In genomic region chr3:125032683-125033082, GRCh38 we compare ENCODE assay signal across 16 cellular contexts. TPM values are rescaled to one million over a fixed set of nuclear protein-coding genes. Genes with fewer than 3 reads are reported as not detected.
DNase-seq lines count a peak whose midpoint lies in the region; ATAC-seq and TF ChIP-seq lines count a peak whose summit lies in the region.
"Had no signal": no experiment of that assay in that cellular context is flagged by ENCODE, and none has a peak within 500 bp of the region (broad histone marks: within the 10 kb centered on the region; RNA-seq: fewer than 3 reads in every experiment).

No MANE protein-coding gene starts in this region.

- no peaks in the 10 kb centered on the region for H4K20me1 ChIP-seq in neural progenitor cell (ENCODE audit: low read depth)

- TF ChIP-seq CTCF in right atrium auricular region (IDR thresholded peaks at IDR 0.05) (no peak), heart right ventricle (IDR thresholded peaks at IDR 0.05) (no peak), neural progenitor cell (IDR thresholded peaks at IDR 0.05) (no peak)

- WGBS in heart right ventricle, 2 donors, result 66 to 68% methylated on average over 3 of the region's 3 CpGs

- H3K9me3 Mint-ChIP-seq in neural progenitor cell, result peaks cover 24% of the 10 kb centered on the region

- H3K9ac ChIP-seq in neural progenitor cell, result no peak overlapping the region

- peak; percentile 11 for ATAC-seq in Right ventricle myocardium superior (ENCODE audit: poor library complexity)
- ATAC-seq in heart right ventricle, result peak; percentile 22 to 63 (median 40)
- no peak for ATAC-seq in HG02852 (IDR thresholded peaks at IDR 0.05; ENCODE audit: unreplicated experiment)

- peaks cover 0 to 44% of the 10 kb centered on the region in 2 donors for H3K4me1 ChIP-seq in right atrium auricular region
- H3K4me1 ChIP-seq in heart right ventricle, result peaks cover 4 to 81% (median 49%) of the 10 kb centered on the region in 9 donors
- peaks cover 15% of the 10 kb centered on the region for H3K4me1 ChIP-seq in neural progenitor cell
- H3K4me1 ChIP-seq: Peyer's patch had no signal

- DNase-seq in Right ventricle myocardium superior, result no peak
- no peak for DNase-seq in right atrium auricular region (ENCODE audit: low spot score)
- no peak for DNase-seq in heart right ventricle
- no peak for DNase-seq in neural progenitor cell (ENCODE audit: low spot score)
- DNase-seq in NCI-H1436 (lab: John Stamatoyannopoulos, UW), result no peak
- DNase-seq in central memory CD4-positive, alpha-beta T cell, result no peak
- DNase-seq in SW 1271 (lab: John Stamatoyannopoulos, UW), result no peak
- DNase-seq: activated CD4-positive, alpha-beta T cell treated with anti-CD3 and anti-CD28 coated beads, Interleukin-2, amount 50 U/mL, for 4 hours; CD4-positive, CD25-positive, alpha-beta regulatory T cell; DMS79 treated with DMSO at 0.1 percent for 48 hours; NCI-H748 treated with DMSO at 0.1 percent for 48 hours; occipital lobe; Peyer's patch; transverse colon had no signal

- H3F3A ChIP-seq in neural progenitor cell (ENCODE audit: low read depth), result peaks cover 16% of the 10 kb centered on the region

- H3K27me3 Mint-ChIP-seq in neural progenitor cell (ENCODE audit: insufficient read depth, low read depth), result peaks cover 7% of the 10 kb centered on the region
- H3K27me3 Mint-ChIP-seq: CD4-positive, CD25-positive, alpha-beta regulatory T cell had no signal

- no peak overlapping the region for H3K4me2 ChIP-seq in neural progenitor cell

- H3K36me3 ChIP-seq in right atrium auricular region (peaks cover 17% of the 10 kb centered on the region), heart right ventricle (peaks cover 0 to 29% (median 9%) of the 10 kb centered on the region in 9 donors), neural progenitor cell (peaks cover 7% of the 10 kb centered on the region)
- H3K36me3 ChIP-seq: transverse colon had no signal

- peaks cover 8% of the 10 kb centered on the region for H3K79me2 ChIP-seq in neural progenitor cell (ENCODE audit: low read depth)

- H2AFZ ChIP-seq in neural progenitor cell (replicated peaks), result no peak overlapping the region

- H3K27ac Mint-ChIP-seq in neural progenitor cell, result peak overlapping the region; percentile 76
- H3K27ac Mint-ChIP-seq: activated T-helper 1 cell treated with anti-CD3 and anti-CD28 coated beads, Interleukin-12 subunit alpha, Interleukin-12 subunit beta, Interleukin-2, Interleukin-4 antibody, amounts not matched to agents 30 ng/mL and 10 ng/mL and 1 ng/mL, durations not matched to agents 14 hours and 24 hours and 36 hours had no signal

- H3K9me3 ChIP-seq in right atrium auricular region (peaks cover 0 to 5% of the 10 kb centered on the region in 2 donors), heart right ventricle (peaks cover 0 to 12% (median 0%) of the 10 kb centered on the region in 11 donors), neural progenitor cell (ENCODE audit: low read depth) (peaks cover 6% of the 10 kb centered on the region)
- H3K9me3 ChIP-seq: Peyer's patch had no signal

- H3K4me3 ChIP-seq in right atrium auricular region (no peak overlapping the region), heart right ventricle (no peak overlapping the region), neural progenitor cell (no peak overlapping the region)
- H3K4me3 ChIP-seq: Peyer's patch, transverse colon had no signal

- intact Hi-C loops in Right ventricle myocardium superior (cut with DNase I), result no loop called here
- intact Hi-C loops in heart right ventricle (cut with DNase I), result no loop called here

- H3K36me3 Mint-ChIP-seq in neural progenitor cell, result peaks cover 42% of the 10 kb centered on the region

- H3K27ac ChIP-seq in right atrium auricular region (peak overlapping the region in 1 of 2 donors; percentile 33), heart right ventricle (peak overlapping the region in 9 of 10 donors; percentile 17 to 71 (median 48)), neural progenitor cell (no peak overlapping the region)
- H3K27ac ChIP-seq: Peyer's patch, transverse colon had no signal

- no peak overlapping the region for H3K4me3 Mint-ChIP-seq in neural progenitor cell
- H3K4me3 Mint-ChIP-seq: activated T-helper 1 cell treated with anti-CD3 and anti-CD28 coated beads, Interleukin-12 subunit alpha, Interleukin-12 subunit beta, Interleukin-2, Interleukin-4 antibody, amounts not matched to agents 30 ng/mL and 10 ng/mL and 1 ng/mL, durations not matched to agents 14 hours and 24 hours and 36 hours; CD4-positive, CD25-positive, alpha-beta regulatory T cell had no signal

- H3K4me1 Mint-ChIP-seq in neural progenitor cell, result peaks cover 18% of the 10 kb centered on the region

- H3K27me3 ChIP-seq in right atrium auricular region, result no peaks in the 10 kb centered on the region
- H3K27me3 ChIP-seq in heart right ventricle, result no peaks in the 10 kb centered on the region
- H3K27me3 ChIP-seq in neural progenitor cell, result no peaks in the 10 kb centered on the region
- H3K27me3 ChIP-seq: Peyer's patch, transverse colon had no signal

RNA-seq across cellular contexts. Expression of gene HEG1, which starts 23.1 kb away (rescaled TPM):
- 91.1 TPM for total RNA-seq in Right ventricle myocardium superior
- 100 to 1,000 TPM; 202 to 210 TPM for total RNA-seq in right atrium auricular region
- total RNA-seq in heart right ventricle, result 100 to 1,000 TPM in 7 of 10 donors, 10 to 100 TPM in 3; 79.0 to 186 (median 143) TPM
- 10 to 100 TPM; 12.2 to 25.4 TPM for polyA plus RNA-seq in heart right ventricle
- total RNA-seq in neural progenitor cell (ENCODE audit: low replicate concordance), result 11.4 and 16.4 TPM in 2 replicates
